In the genomic region with DNA sequence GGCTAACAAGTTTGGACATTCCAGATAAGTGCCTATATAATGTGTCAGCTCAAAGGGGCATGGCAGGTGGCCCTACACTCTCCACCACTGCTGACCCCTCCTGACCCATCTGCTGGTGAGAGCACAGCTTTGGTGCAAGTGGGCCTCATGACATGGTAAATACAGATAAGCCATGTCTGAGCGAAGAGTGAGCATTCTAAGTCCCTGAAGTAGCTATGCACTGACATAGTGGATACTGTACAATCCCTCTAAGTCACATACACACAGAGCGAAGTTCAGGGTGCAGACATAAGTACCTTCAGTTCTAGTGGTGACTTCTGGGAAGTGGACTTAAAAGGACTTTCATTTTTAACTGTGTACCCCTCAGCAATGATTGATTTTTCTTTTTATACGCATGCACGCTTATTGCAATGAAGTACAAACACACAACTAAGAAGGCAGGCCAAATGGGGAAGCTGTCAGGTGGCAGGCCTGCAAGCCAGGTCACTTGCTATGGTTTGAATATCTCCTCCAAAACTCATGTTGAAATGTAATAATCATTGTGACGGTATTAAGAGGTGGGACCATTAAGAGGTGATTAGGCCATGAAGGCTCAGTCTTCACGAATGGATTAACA, we compare ENCODE assay signal across 1 cellular context.
TF ChIP-seq lines count a peak whose summit lies in the region.

No MANE protein-coding gene starts in this region.

TF ChIP-seq in WTC11, 78 proteins besides CTCF, POLR2A, EP300 and RAD21:
- TF ChIP-seq, protein P1, sequence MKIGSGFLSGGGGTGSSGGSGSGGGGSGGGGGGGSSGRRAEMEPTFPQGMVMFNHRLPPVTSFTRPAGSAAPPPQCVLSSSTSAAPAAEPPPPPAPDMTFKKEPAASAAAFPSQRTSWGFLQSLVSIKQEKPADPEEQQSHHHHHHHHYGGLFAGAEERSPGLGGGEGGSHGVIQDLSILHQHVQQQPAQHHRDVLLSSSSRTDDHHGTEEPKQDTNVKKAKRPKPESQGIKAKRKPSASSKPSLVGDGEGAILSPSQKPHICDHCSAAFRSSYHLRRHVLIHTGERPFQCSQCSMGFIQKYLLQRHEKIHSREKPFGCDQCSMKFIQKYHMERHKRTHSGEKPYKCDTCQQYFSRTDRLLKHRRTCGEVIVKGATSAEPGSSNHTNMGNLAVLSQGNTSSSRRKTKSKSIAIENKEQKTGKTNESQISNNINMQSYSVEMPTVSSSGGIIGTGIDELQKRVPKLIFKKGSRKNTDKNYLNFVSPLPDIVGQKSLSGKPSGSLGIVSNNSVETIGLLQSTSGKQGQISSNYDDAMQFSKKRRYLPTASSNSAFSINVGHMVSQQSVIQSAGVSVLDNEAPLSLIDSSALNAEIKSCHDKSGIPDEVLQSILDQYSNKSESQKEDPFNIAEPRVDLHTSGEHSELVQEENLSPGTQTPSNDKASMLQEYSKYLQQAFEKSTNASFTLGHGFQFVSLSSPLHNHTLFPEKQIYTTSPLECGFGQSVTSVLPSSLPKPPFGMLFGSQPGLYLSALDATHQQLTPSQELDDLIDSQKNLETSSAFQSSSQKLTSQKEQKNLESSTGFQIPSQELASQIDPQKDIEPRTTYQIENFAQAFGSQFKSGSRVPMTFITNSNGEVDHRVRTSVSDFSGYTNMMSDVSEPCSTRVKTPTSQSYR (CRISPR knock-in tag; IDR thresholded peaks at IDR 0.05), result no peak
- TF ChIP-seq, protein P2, sequence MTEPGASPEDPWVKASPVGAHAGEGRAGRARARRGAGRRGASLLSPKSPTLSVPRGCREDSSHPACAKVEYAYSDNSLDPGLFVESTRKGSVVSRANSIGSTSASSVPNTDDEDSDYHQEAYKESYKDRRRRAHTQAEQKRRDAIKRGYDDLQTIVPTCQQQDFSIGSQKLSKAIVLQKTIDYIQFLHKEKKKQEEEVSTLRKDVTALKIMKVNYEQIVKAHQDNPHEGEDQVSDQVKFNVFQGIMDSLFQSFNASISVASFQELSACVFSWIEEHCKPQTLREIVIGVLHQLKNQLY (CRISPR knock-in tag; IDR thresholded peaks at IDR 0.05), result no peak
- TF ChIP-seq CREM (CRISPR knock-in tag; IDR thresholded peaks at IDR 0.05), result no peak
- no peak for TF ChIP-seq ZNF416 (CRISPR knock-in tag; IDR thresholded peaks at IDR 0.05)
- TF ChIP-seq, protein P3, sequence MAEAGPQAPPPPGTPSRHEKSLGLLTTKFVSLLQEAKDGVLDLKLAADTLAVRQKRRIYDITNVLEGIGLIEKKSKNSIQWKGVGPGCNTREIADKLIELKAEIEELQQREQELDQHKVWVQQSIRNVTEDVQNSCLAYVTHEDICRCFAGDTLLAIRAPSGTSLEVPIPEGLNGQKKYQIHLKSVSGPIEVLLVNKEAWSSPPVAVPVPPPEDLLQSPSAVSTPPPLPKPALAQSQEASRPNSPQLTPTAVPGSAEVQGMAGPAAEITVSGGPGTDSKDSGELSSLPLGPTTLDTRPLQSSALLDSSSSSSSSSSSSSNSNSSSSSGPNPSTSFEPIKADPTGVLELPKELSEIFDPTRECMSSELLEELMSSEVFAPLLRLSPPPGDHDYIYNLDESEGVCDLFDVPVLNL (CRISPR knock-in tag; IDR thresholded peaks at IDR 0.05; ENCODE audit: borderline replicate concordance, low read depth), result no peak
- no peak for TF ChIP-seq RORB (CRISPR knock-in tag; IDR thresholded peaks at IDR 0.05)
- no peak for TF ChIP-seq ATF1 (CRISPR knock-in tag; IDR thresholded peaks at IDR 0.05)
- TF ChIP-seq, protein P4, sequence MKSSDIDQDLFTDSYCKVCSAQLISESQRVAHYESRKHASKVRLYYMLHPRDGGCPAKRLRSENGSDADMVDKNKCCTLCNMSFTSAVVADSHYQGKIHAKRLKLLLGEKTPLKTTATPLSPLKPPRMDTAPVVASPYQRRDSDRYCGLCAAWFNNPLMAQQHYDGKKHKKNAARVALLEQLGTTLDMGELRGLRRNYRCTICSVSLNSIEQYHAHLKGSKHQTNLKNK (CRISPR knock-in tag; IDR thresholded peaks at IDR 0.05), result no peak
- TF ChIP-seq FOXK1 (CRISPR knock-in tag; IDR thresholded peaks at IDR 0.05), result no peak
- TF ChIP-seq SOX15 (CRISPR knock-in tag; IDR thresholded peaks at IDR 0.05), result no peak
- no peak for TF ChIP-seq KAT7 (CRISPR knock-in tag; IDR thresholded peaks at IDR 0.05; ENCODE audit: borderline replicate concordance)
- TF ChIP-seq, protein P5, sequence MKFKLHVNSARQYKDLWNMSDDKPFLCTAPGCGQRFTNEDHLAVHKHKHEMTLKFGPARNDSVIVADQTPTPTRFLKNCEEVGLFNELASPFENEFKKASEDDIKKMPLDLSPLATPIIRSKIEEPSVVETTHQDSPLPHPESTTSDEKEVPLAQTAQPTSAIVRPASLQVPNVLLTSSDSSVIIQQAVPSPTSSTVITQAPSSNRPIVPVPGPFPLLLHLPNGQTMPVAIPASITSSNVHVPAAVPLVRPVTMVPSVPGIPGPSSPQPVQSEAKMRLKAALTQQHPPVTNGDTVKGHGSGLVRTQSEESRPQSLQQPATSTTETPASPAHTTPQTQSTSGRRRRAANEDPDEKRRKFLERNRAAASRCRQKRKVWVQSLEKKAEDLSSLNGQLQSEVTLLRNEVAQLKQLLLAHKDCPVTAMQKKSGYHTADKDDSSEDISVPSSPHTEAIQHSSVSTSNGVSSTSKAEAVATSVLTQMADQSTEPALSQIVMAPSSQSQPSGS (CRISPR knock-in tag; IDR thresholded peaks at IDR 0.05; ENCODE audit: borderline replicate concordance, low read depth), result no peak
- TF ChIP-seq, protein P6, sequence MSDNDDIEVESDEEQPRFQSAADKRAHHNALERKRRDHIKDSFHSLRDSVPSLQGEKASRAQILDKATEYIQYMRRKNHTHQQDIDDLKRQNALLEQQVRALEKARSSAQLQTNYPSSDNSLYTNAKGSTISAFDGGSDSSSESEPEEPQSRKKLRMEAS (CRISPR knock-in tag; IDR thresholded peaks at IDR 0.05), result no peak
